ENCODE assay signal across 8 cellular contexts in genomic region chr19:48319647-48320537, GRCh38. TPM values are rescaled to one million over a fixed set of nuclear protein-coding genes. Genes with fewer than 3 reads are reported as not detected.
A peak's percentile ranks its signal among the peaks of the same experiment; 100 is the strongest.
DNase-seq lines count a peak whose midpoint lies in the region; ATAC-seq and TF ChIP-seq lines count a peak whose summit lies in the region.

No MANE protein-coding gene starts in this region.

- intact Hi-C loops in HCT116 (cut with micrococcal nuclease): loop anchor here (1.0 to 10.0 kb wide), 5 partner anchors 13 to 265 kb away; partner anchors contain the start of genes GRIN2D and KDELR1
- intact Hi-C loops in activated CD8-positive, alpha-beta T cell treated with anti-CD3 and anti-CD28 coated beads for 36 hours (cut with micrococcal nuclease): loop anchor here (2.0 kb wide), 1 partner anchor 15 kb away; no protein-coding TSS in a partner anchor

- H3K79me2 ChIP-seq in HCT116 (ENCODE audit: insufficient read depth, low read length): no peaks in the 10 kb centered on the region

- DNase-seq in AML-193 (lab: John Stamatoyannopoulos, UW) (peak; percentile 30 to 34), HCT116 (ENCODE audit: low read depth, low spot score) (peak; percentile 66), NCI-H748 (lab: John Stamatoyannopoulos, UW; ENCODE audit: unreplicated experiment) (peak; percentile 87), medulla oblongata (ENCODE audit: extremely low spot score) (peak; percentile 88)
- peak; percentile 88 for DNase-seq in activated CD8-positive, alpha-beta T cell treated with anti-CD3 and anti-CD28 coated beads for 36 hours
- DNase-seq in effector memory CD4-positive, alpha-beta T cell: peak; percentile 59 to 69 (median 62)
- DNase-seq in stimulated activated CD8-positive, alpha-beta memory T cell treated with anti-CD3 and anti-CD28 coated beads, Interleukin-15, amount 100 ng/mL, for 48 hours (ENCODE audit: low read depth in 2 of 2): peak; percentile 56 to 57

- H3K27ac Mint-ChIP-seq in activated CD8-positive, alpha-beta T cell treated with anti-CD3 and anti-CD28 coated beads for 36 hours: no peak overlapping the region

- ATAC-seq in HCT116 (peak; percentile 56), HG03565 (IDR thresholded peaks at IDR 0.05; ENCODE audit: unreplicated experiment) (no peak)
- ATAC-seq in activated CD8-positive, alpha-beta T cell treated with anti-CD3 and anti-CD28 coated beads for 36 hours: no peak

- CTCF ChIA-PET in HCT116 (lab: Charles Lee): interaction anchor here (0.6 to 10.2 kb wide), 8 partner anchors 14 to 358 kb away, joined by 3 to 158 read pairs (median 3); partner anchors contain the start of gene KDELR1
- CTCF ChIA-PET in activated CD8-positive, alpha-beta T cell treated with anti-CD3 and anti-CD28 coated beads for 36 hours (lab: Charles Lee): interaction anchor here (2.0 to 15.2 kb wide), 2 partner anchors 12 to 13 kb away, joined by 5 to 247 read pairs; no protein-coding TSS in a partner anchor

- POLR2A ChIA-PET in HCT116 (lab: Charles Lee): interaction anchor here (5.8 kb wide), 1 partner anchor 13 kb away, joined by 53 read pairs; no protein-coding TSS in a partner anchor
- POLR2A ChIA-PET in activated CD8-positive, alpha-beta T cell treated with anti-CD3 and anti-CD28 coated beads for 36 hours (lab: Charles Lee): interaction anchor here (1.3 to 5.6 kb wide), 2 partner anchors 14 kb away, joined by 6 to 47 read pairs; no protein-coding TSS in a partner anchor

- H3K27me3 Mint-ChIP-seq in activated CD8-positive, alpha-beta T cell treated with anti-CD3 and anti-CD28 coated beads for 36 hours: no peaks in the 10 kb centered on the region

- no peaks in the 10 kb centered on the region for H3K36me3 ChIP-seq in HCT116 (ENCODE audit: control insufficient read depth in 1 of 2, insufficient read depth in 2 of 2, low read length in 2 of 2)
- no peaks in the 10 kb centered on the region for H3K36me3 ChIP-seq in effector memory CD4-positive, alpha-beta T cell (ENCODE audit: control insufficient read depth, insufficient read depth, low read length)

- BruUV-seq in HCT116 (replicated peaks; lab: Mats Ljungman, UMichigan): no TSS peak

- H3K4me3 ChIP-seq in HCT116 (replicated peaks in 1 of 2; ENCODE audit: low read depth in 1 of 2, low read length in 2 of 2): peak overlapping the region; percentile 55 to 67
- no peak overlapping the region for H3K4me3 ChIP-seq in effector memory CD4-positive, alpha-beta T cell (ENCODE audit: insufficient read depth, low read depth, low read length, poor library complexity, severe bottlenecking)

- no peak for TF ChIP-seq POLR2A in HCT116 (IDR thresholded peaks at IDR 0.05; ENCODE audit: borderline replicate concordance, extremely low read depth, insufficient read depth, insufficient read length)

- H3K4me1 Mint-ChIP-seq in activated CD8-positive, alpha-beta T cell treated with anti-CD3 and anti-CD28 coated beads for 36 hours (ENCODE audit: low read depth): peaks cover 40% of the 10 kb centered on the region

- peaks cover 32 to 57% of the 10 kb centered on the region in 2 experiments for H3K4me1 ChIP-seq in HCT116 (ENCODE audit: control insufficient read depth in 1 of 2, insufficient read depth in 2 of 2, low read length in 2 of 2)
- H3K4me1 ChIP-seq in effector memory CD4-positive, alpha-beta T cell (ENCODE audit: control insufficient read depth, insufficient read depth, low read length, poor library complexity, severe bottlenecking): peaks cover 46% of the 10 kb centered on the region

- H3K9me3 ChIP-seq in HCT116 (ENCODE audit: control insufficient read depth in 1 of 2, insufficient read depth in 1 of 2, low read depth in 1 of 2, low read length in 2 of 2): no peaks in the 10 kb centered on the region
- H3K9me3 ChIP-seq in effector memory CD4-positive, alpha-beta T cell (ENCODE audit: control insufficient read depth, low read length): no peaks in the 10 kb centered on the region

- H3K36me3 Mint-ChIP-seq in activated CD8-positive, alpha-beta T cell treated with anti-CD3 and anti-CD28 coated beads for 36 hours (ENCODE audit: low read depth): peaks cover 5% of the 10 kb centered on the region

- H3K4me3 Mint-ChIP-seq in activated CD8-positive, alpha-beta T cell treated with anti-CD3 and anti-CD28 coated beads for 36 hours: no peak overlapping the region

- no peaks in the 10 kb centered on the region for H3K27me3 ChIP-seq in HCT116 (ENCODE audit: insufficient read depth, low read length)
- no peaks in the 10 kb centered on the region for H3K27me3 ChIP-seq in effector memory CD4-positive, alpha-beta T cell (replicated peaks; ENCODE audit: control insufficient read depth, insufficient read depth, low read length, poor library complexity, severe bottlenecking)

- TF ChIP-seq CTCF in HCT116 (IDR thresholded peaks at IDR 0.05 in 2 of 3, conservative IDR thresholded peaks at IDR 0.05 in 1 of 3; ENCODE audit: borderline replicate concordance in 1 of 3, insufficient read depth in 1 of 3, low read depth in 2 of 3, low read length in 2 of 3): peak; percentile 85 to 97 (median 95); a peak in 5 of 6 replicates
- peak; percentile 96 for TF ChIP-seq CTCF in activated CD8-positive, alpha-beta T cell treated with anti-CD3 and anti-CD28 coated beads for 36 hours (IDR thresholded peaks at IDR 0.05)

- peak overlapping the region; percentile 94 for H3K4me2 ChIP-seq in HCT116 (ENCODE audit: low read length)

- RAD21 ChIA-PET in HCT116 (lab: Charles Lee; ENCODE audit: low non-redundant PET in 1 of 2, low total read pairs in 2 of 2, uncharacterized antibody in 2 of 2, unreplicated experiment in 2 of 2): interaction anchor here (3.3 to 4.2 kb wide), 2 partner anchors 13 to 14 kb away, joined by 32 to 54 read pairs; no protein-coding TSS in a partner anchor

- no peak overlapping the region for H2AFZ ChIP-seq in HCT116 (ENCODE audit: low read depth, low read length, poor library complexity, severe bottlenecking)

- H3K9ac ChIP-seq in HCT116 (ENCODE audit: low read length): peak overlapping the region; percentile 85

- no peaks in the 10 kb centered on the region for H3K9me3 Mint-ChIP-seq in activated CD8-positive, alpha-beta T cell treated with anti-CD3 and anti-CD28 coated beads for 36 hours

- no peaks in the 10 kb centered on the region for H3K9me2 ChIP-seq in HCT116 (ENCODE audit: insufficient read depth)

- no peaks in the 10 kb centered on the region for H4K20me1 ChIP-seq in HCT116 (ENCODE audit: insufficient read depth)

- peak; percentile 99 for TF ChIP-seq RAD21 in HCT116 (IDR thresholded peaks at IDR 0.05; ENCODE audit: low read depth)

- peak overlapping the region; percentile 96 for H3K27ac ChIP-seq in HCT116 (ENCODE audit: low read depth, low read length)
- peak overlapping the region; percentile 50 for H3K27ac ChIP-seq in effector memory CD4-positive, alpha-beta T cell (ENCODE audit: insufficient read depth, low read length, poor library complexity, severe bottlenecking)

TF ChIP-seq in HCT116, 20 proteins besides CTCF, POLR2A, EP300 and RAD21 (continues in another document):
- TF ChIP-seq REST (IDR thresholded peaks at IDR 0.05; ENCODE audit: low read depth): no peak
- TF ChIP-seq SP1 (IDR thresholded peaks at IDR 0.05; ENCODE audit: low read depth): no peak
- TF ChIP-seq YY1 (IDR thresholded peaks at IDR 0.05; ENCODE audit: extremely low read depth, insufficient replicate concordance, low read depth, low read length): no peak

RNA-seq across cellular contexts. Expression of gene EMP3, which starts 5.5 kb away (rescaled TPM):
- 92.9 TPM for total RNA-seq in HCT116 (2021; ENCODE audit: unreplicated experiment)
- polyA plus RNA-seq in HCT116 (2012): 191 and 197 TPM in 2 replicates
- total RNA-seq in activated CD8-positive, alpha-beta T cell treated with anti-CD3 and anti-CD28 coated beads for 36 hours: 100 to 1,000 TPM; 189 to 191 TPM

RNA-seq across cellular contexts. Expression of gene TMEM143, which starts 43.8 kb away (rescaled TPM):
- total RNA-seq in HCT116 (2021; ENCODE audit: unreplicated experiment): 13.2 TPM
- polyA plus RNA-seq in HCT116 (2012): 10.1 and 10.6 TPM in 2 replicates
- 10 to 100 TPM; 19.4 to 21.7 TPM for total RNA-seq in activated CD8-positive, alpha-beta T cell treated with anti-CD3 and anti-CD28 coated beads for 36 hours

RNA-seq across cellular contexts. Expression of gene SYNGR4, which starts 44.3 kb away (rescaled TPM):
- total RNA-seq in HCT116 (2021; ENCODE audit: unreplicated experiment): 0.49 TPM
- 0.44 and 0.62 TPM in 2 replicates for polyA plus RNA-seq in HCT116 (2012)
- under 1 TPM in 1 of 2 experiments, not detected in 1; 0.38 TPM for total RNA-seq in activated CD8-positive, alpha-beta T cell treated with anti-CD3 and anti-CD28 coated beads for 36 hours

RNA-seq across cellular contexts. Expression of gene ZNF114, which starts 50.0 kb away (rescaled TPM):
- 4.1 TPM for total RNA-seq in HCT116 (2021; ENCODE audit: unreplicated experiment)
- polyA plus RNA-seq in HCT116 (2012): 2.6 and 4.3 TPM in 2 replicates
- total RNA-seq in activated CD8-positive, alpha-beta T cell treated with anti-CD3 and anti-CD28 coated beads for 36 hours: under 1 TPM; 0.36 TPM

Comparison
In these comparisons a context has a peak if more than half of its experiments do, and no peak if none do; other contexts are left out.
1. DNase-seq: peak in every context shown above with its lines; median percentile 88 in activated CD8-positive, alpha-beta T cell treated with anti-CD3 and anti-CD28 coated beads for 36 hours; 88 in medulla oblongata; 87 in NCI-H748; 66 in HCT116; 62 in effector memory CD4-positive, alpha-beta T cell; 56 in stimulated activated CD8-positive, alpha-beta memory T cell treated with anti-CD3 and anti-CD28 coated beads, Interleukin-15, amount 100 ng/mL, for 48 hours; 32 in AML-193.